Comparison of ENCODE assay signal across 24 cellular contexts in the genomic region with DNA sequence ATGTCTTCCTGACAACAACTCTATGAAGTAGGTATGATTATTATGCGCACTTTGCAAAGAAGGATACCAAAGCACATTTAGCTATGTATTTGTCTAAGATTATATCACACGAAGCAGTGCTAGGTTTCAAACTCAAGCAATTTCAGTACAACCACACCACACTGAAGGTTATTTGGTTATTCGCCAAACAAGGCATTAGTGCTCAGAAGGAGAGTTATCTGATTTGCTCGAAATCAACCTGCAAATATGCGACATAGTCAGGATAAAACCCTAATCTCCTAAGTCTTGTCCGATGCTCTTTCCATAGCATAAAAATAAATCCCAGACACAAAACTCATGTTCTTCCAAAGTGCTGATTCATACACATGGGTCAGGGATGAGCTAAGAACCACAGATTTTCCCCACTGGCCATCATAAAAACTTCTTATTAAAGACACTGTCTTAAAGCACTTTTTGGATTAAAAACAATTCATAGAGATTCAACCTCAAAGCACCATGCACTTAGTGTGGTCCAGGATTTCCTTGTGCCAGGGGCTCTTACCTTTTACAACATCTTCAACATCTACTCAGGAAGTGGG.
"Had no signal": no experiment of that assay in that cellular context is flagged by ENCODE, and none has a peak within 500 bp of the region (broad histone marks: within the 10 kb centered on the region; RNA-seq: fewer than 3 reads in every experiment).

No MANE protein-coding gene starts in this region.

- H3K4me3 Mint-ChIP-seq: activated CD4-positive, alpha-beta T cell treated with anti-CD3 and anti-CD28 coated beads for 36 hours; activated naive CD8-positive, alpha-beta T cell; activated T-helper 1 cell treated with anti-CD3 and anti-CD28 coated beads, Interleukin-12 subunit alpha, Interleukin-12 subunit beta, Interleukin-2, Interleukin-4 antibody, amounts not matched to agents 30 ng/mL and 10 ng/mL and 1 ng/mL, durations not matched to agents 14 hours and 24 hours and 36 hours; stimulated activated naive CD8-positive, alpha-beta T cell treated with anti-CD3 and anti-CD28 coated beads, Interleukin-15, amount 100 ng/mL, for 72 hours; WTC11 had no signal

- H3K4me2 ChIP-seq: smooth muscle cell had no signal

- H3K9me3 Mint-ChIP-seq: activated T-helper 1 cell treated with anti-CD3 and anti-CD28 coated beads, Interleukin-12 subunit alpha, Interleukin-12 subunit beta, Interleukin-2, Interleukin-4 antibody, amounts not matched to agents 30 ng/mL and 10 ng/mL and 1 ng/mL, durations not matched to agents 14 hours and 24 hours and 36 hours had no signal

- ATAC-seq: activated CD4-positive, alpha-beta T cell treated with anti-CD3 and anti-CD28 coated beads for 36 hours; gastrocnemius medialis; left lobe of liver; right cardiac atrium; stimulated activated naive CD8-positive, alpha-beta T cell treated with anti-CD3 and anti-CD28 coated beads, Interleukin-15, amount 100 ng/mL, for 72 hours; WTC11 had no signal

- H3K36me3 ChIP-seq: cardiac muscle cell, gastrocnemius medialis, prostate gland, suprapubic skin, transverse colon, uterus had no signal

- H3K36me3 Mint-ChIP-seq: activated naive CD8-positive, alpha-beta T cell; WTC11 had no signal

- H3K9me3 ChIP-seq: gastrocnemius medialis, prostate gland, suprapubic skin, transverse colon, uterus had no signal

- H3K4me1 Mint-ChIP-seq: activated CD4-positive, alpha-beta T cell treated with anti-CD3 and anti-CD28 coated beads for 36 hours; stimulated activated naive CD8-positive, alpha-beta T cell treated with anti-CD3 and anti-CD28 coated beads, Interleukin-15, amount 100 ng/mL, for 72 hours; WTC11 had no signal

- H3K27me3 Mint-ChIP-seq: activated CD4-positive, alpha-beta T cell treated with anti-CD3 and anti-CD28 coated beads for 36 hours; activated naive CD8-positive, alpha-beta T cell; stimulated activated naive CD8-positive, alpha-beta T cell treated with anti-CD3 and anti-CD28 coated beads, Interleukin-15, amount 100 ng/mL, for 72 hours had no signal

- DNase-seq: activated CD4-positive, alpha-beta T cell treated with anti-CD3 and anti-CD28 coated beads for 36 hours; activated CD4-positive, alpha-beta T cell treated with anti-CD3 and anti-CD28 coated beads, Interleukin-2, amount 50 U/mL, for 48 hours; activated T-cell treated with anti-CD3 and anti-CD28 coated beads for 4 hours; amygdala; dermis blood vessel endothelial cell; effector memory CD4-positive, alpha-beta T cell; gastrocnemius medialis; head of caudate nucleus; kidney; mammary epithelial cell; right cardiac atrium; stimulated activated CD4-positive, alpha-beta T cell treated with anti-CD3 and anti-CD28 coated beads, Interleukin-4, amount 100 ng/mL, for 1 hour; stimulated activated naive CD8-positive, alpha-beta T cell treated with anti-CD3 and anti-CD28 coated beads, Interleukin-15, amount 100 ng/mL, for 72 hours; T-helper 2 cell; transverse colon; uterus had no signal

- H3K4me3 ChIP-seq: cardiac muscle cell, gastrocnemius medialis, prostate gland, smooth muscle cell, suprapubic skin, transverse colon, uterus had no signal

- H3K27ac Mint-ChIP-seq: activated CD4-positive, alpha-beta T cell treated with anti-CD3 and anti-CD28 coated beads for 36 hours; activated naive CD8-positive, alpha-beta T cell; activated T-helper 1 cell treated with anti-CD3 and anti-CD28 coated beads, Interleukin-12 subunit alpha, Interleukin-12 subunit beta, Interleukin-2, Interleukin-4 antibody, amounts not matched to agents 30 ng/mL and 10 ng/mL and 1 ng/mL, durations not matched to agents 14 hours and 24 hours and 36 hours; stimulated activated naive CD8-positive, alpha-beta T cell treated with anti-CD3 and anti-CD28 coated beads, Interleukin-15, amount 100 ng/mL, for 72 hours; WTC11 had no signal

- H3K27me3 ChIP-seq: cardiac muscle cell, gastrocnemius medialis, suprapubic skin, transverse colon, uterus had no signal

- H3K4me1 ChIP-seq: gastrocnemius medialis, prostate gland, suprapubic skin, transverse colon, uterus had no signal

- H3K27ac ChIP-seq: cardiac muscle cell, gastrocnemius medialis, prostate gland, suprapubic skin, transverse colon, uterus had no signal
